In genomic region chr4:171288816-171289432, GRCh38 we compare ENCODE assay signal across 18 cellular contexts.
DNase-seq lines count a peak whose midpoint lies in the region; ATAC-seq, FAIRE-seq and TF ChIP-seq lines count a peak whose summit lies in the region.
"Had no signal": no experiment of that assay in that cellular context is flagged by ENCODE, and none has a peak within 500 bp of the region (broad histone marks: within the 10 kb centered on the region; RNA-seq: fewer than 3 reads in every experiment).

No MANE protein-coding gene starts in this region.

- peak; percentile 38 for FAIRE-seq in D721Med (lab: Jason Lieb, UNC)
- FAIRE-seq: G401.6, H1, HTR-8/SVneo had no signal

- DNase-seq in D721Med (ENCODE audit: insufficient read length, low spot score) (no peak), HK-2 (ENCODE audit: unreplicated experiment) (no peak), kidney tubule cell (ENCODE audit: low spot score) (no peak)
- DNase-seq: IMR-90, NCI-H1048, NCI-H1436, NCI-H2029, NCI-H526, SJCRH30 had no signal

- TF ChIP-seq CTCF in D721Med (IDR thresholded peaks at IDR 0.05; ENCODE audit: insufficient read depth, missing control alignments): no peak

- ATAC-seq in GM19455 (IDR thresholded peaks at IDR 0.05; ENCODE audit: unreplicated experiment): peak; percentile 53
- peak; percentile 66 for ATAC-seq in HG02852 (IDR thresholded peaks at IDR 0.05; ENCODE audit: unreplicated experiment)
- peak; percentile 56 for ATAC-seq in HG03565 (IDR thresholded peaks at IDR 0.05; ENCODE audit: unreplicated experiment)
- ATAC-seq in HG03025 (IDR thresholded peaks at IDR 0.05; ENCODE audit: low FRiP score, unreplicated experiment): no peak
- no peak for ATAC-seq in HG02884 (IDR thresholded peaks at IDR 0.05; ENCODE audit: unreplicated experiment)
- ATAC-seq: Panc1 had no signal

Comparison
In these comparisons a context has a peak if more than half of its experiments do, and no peak if none do; other contexts are left out.
1. ATAC-seq: peak in GM19455 (single experiment), HG02852 (single experiment) and HG03565 (single experiment); none in HG03025 (single experiment) and HG02884 (single experiment).